ENCODE assay signal across 23 cellular contexts in genomic region chr1:100566300-100566699, GRCh38. TPM values are rescaled to one million over a fixed set of nuclear protein-coding genes. Genes with fewer than 3 reads are reported as not detected.
"Had no signal": no experiment of that assay in that cellular context is flagged by ENCODE, and none has a peak within 500 bp of the region (broad histone marks: within the 10 kb centered on the region; RNA-seq: fewer than 3 reads in every experiment).

No MANE protein-coding gene starts in this region.

- DNase-seq: effector CD4-positive, alpha-beta T cell; heart right ventricle; hypothalamus; islet precursor cell; mammary epithelial cell; mucosa of descending colon; naive thymus-derived CD8-positive, alpha-beta T cell; nucleus accumbens; ovary; small intestine; stimulated activated CD4-positive, alpha-beta T cell treated with anti-CD3 and anti-CD28 coated beads, Interleukin-12 subunit alpha, Interleukin-12 subunit beta, amount 100 ng/mL, for 4 hours; stimulated activated naive CD4-positive, alpha-beta T cell; stomach; substantia nigra; transverse colon had no signal

- H3K36me3 ChIP-seq: heart right ventricle, ovary, right atrium auricular region, stomach, thoracic aorta, transverse colon had no signal

- H3K4me3 Mint-ChIP-seq: naive thymus-derived CD8-positive, alpha-beta T cell had no signal

- ATAC-seq: esophagus mucosa; heart right ventricle; left lobe of liver; mucosa of descending colon; naive thymus-derived CD8-positive, alpha-beta T cell had no signal

- H3K4me3 ChIP-seq: coronary artery, heart right ventricle, mucosa of descending colon, ovary, right atrium auricular region, stomach, thoracic aorta, transverse colon had no signal

- H3K9me3 ChIP-seq: ovary, right atrium auricular region, stomach, thoracic aorta, transverse colon had no signal

- H3K27ac Mint-ChIP-seq: naive thymus-derived CD8-positive, alpha-beta T cell had no signal

- H3K27ac ChIP-seq: coronary artery, heart right ventricle, ovary, right atrium auricular region, stomach, thoracic aorta, transverse colon had no signal

- H3K4me1 Mint-ChIP-seq: naive thymus-derived CD8-positive, alpha-beta T cell had no signal

- H3K4me1 ChIP-seq: heart right ventricle, right atrium auricular region, stomach, transverse colon had no signal

- H3K27me3 ChIP-seq: heart right ventricle, ovary, right atrium auricular region, stomach, transverse colon had no signal

RNA-seq across cellular contexts. Expression of gene GPR88, which starts 28.4 kb away (rescaled TPM):
- total RNA-seq: dermis microvascular lymphatic vessel endothelial cell, esophagus mucosa, fibroblast of lung, lower leg skin, mammary epithelial cell had no signal
- polyA plus RNA-seq: fibroblast of lung; mammary epithelial cell; naive thymus-derived CD8-positive, alpha-beta T cell had no signal
